Comparison of ENCODE assay signal across 8 cellular contexts in the genomic region with DNA sequence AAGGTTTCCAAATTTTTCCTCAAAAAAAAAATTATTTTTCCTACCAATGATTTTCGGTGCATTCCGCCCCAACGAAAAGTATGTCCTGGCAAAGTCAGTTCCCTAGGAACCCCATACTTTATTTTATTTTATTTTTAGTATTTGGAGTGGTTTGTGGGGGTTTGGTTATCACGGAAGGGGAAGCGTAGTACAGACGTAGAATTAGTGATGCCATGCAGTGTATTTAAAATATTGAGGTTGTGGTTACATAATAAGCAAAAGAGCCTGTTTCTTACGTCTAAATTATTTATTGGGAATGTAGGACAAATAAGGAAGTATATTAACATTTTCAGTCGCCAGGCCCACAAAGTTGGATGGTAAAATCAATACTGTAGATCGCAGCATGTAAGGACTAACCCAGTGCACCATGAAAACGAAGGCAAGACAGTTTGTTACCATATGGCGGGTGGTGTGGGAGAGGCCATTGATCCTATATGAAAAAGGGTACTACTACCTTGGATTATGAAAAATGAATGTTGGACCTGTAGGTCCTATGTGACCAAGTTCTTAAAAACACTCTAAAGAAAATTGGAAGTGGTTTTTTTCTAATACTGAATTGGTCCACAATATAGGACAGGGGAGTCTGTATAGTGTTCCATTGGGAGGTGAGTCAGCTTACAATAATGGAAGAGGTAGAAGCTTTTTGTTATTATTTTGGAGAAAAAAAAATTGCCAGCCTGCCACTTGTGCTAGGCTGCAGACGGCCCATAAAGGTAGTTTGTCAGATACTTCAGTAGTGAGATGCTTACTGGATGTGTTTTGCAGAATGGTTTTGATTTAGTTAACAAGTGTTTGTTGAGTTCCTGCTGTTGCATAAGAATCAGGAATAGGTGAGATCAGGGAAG. TPM values are rescaled to one million over a fixed set of nuclear protein-coding genes. Genes with fewer than 3 reads are reported as not detected.
DNase-seq lines count a peak whose midpoint lies in the region; ATAC-seq and TF ChIP-seq lines count a peak whose summit lies in the region.

No MANE protein-coding gene starts in this region.

- no peaks in the 10 kb centered on the region for H3K4me1 ChIP-seq in uterus

- H3K27ac Mint-ChIP-seq in MCF 10A (ENCODE audit: low read depth, unreplicated experiment), result peak overlapping the region; percentile 98

- peak overlapping the region; percentile 95 to 96 for H3K27ac ChIP-seq in uterus

- intact Hi-C loops in MCF 10A (cut with micrococcal nuclease), result loop anchor here (2.0 to 10.0 kb wide), 9 partner anchors 67 to 753 kb away; a partner anchor contains a TSS
- intact Hi-C loops in uterus (cut with DNase I; ENCODE audit: low total_unique reads), result no loop called here

- CTCF ChIA-PET in MCF 10A (lab: Yijun Ruan, JAX), result interaction anchor here (0.6 to 0.7 kb wide), 3 partner anchors 98 to 252 kb away, joined by 3 to 4 read pairs (median 3); no protein-coding TSS in a partner anchor

- H3K4me3 ChIP-seq in GM12875 (ENCODE audit: low read depth, low read length) (peak overlapping the region; percentile 71), uterus (peak overlapping the region; percentile 77 to 78)

- peaks cover 24% of the 10 kb centered on the region for H3K4me1 Mint-ChIP-seq in MCF 10A (ENCODE audit: insufficient read depth, unreplicated experiment)

- H3K27me3 ChIP-seq in uterus, result no peaks in the 10 kb centered on the region

- DNase-seq in NCI-H82 (lab: John Stamatoyannopoulos, UW) (peak; percentile 61), MCF 10A (ENCODE audit: unreplicated experiment) (peak; percentile 14), lung microvascular endothelial cell (ENCODE audit: low read depth in 2 of 2) (peak; percentile 21 to 33), uterus (no peak), NCI-H128 (lab: John Stamatoyannopoulos, UW; ENCODE audit: unreplicated experiment) (no peak)
- DNase-seq in stimulated activated naive CD4-positive, alpha-beta T cell treated with Interleukin-2 at 50 U/mL for 16 hours (lab: John Stamatoyannopoulos, UW), result no peak

- H3K9me3 ChIP-seq in uterus, result peaks cover 0 to 6% of the 10 kb centered on the region in 2 donors

- POLR2A ChIA-PET in MCF 10A (lab: Yijun Ruan, JAX), result interaction anchor here (0.6 to 3.0 kb wide), 22 partner anchors 11 to 1369 kb away, joined by 3 to 21 read pairs (median 4); a partner anchor contains a TSS

- no peaks in the 10 kb centered on the region for H3K27me3 Mint-ChIP-seq in MCF 10A (ENCODE audit: insufficient read depth, unreplicated experiment)

- H3K9me3 Mint-ChIP-seq in MCF 10A (ENCODE audit: unreplicated experiment), result no peaks in the 10 kb centered on the region

- TF ChIP-seq CTCF in GM12875 (IDR thresholded peaks at IDR 0.05; ENCODE audit: borderline replicate concordance, insufficient read depth, low read depth, low read length) (no peak), MCF 10A (IDR thresholded peaks at IDR 0.05; ENCODE audit: unreplicated experiment) (no peak), uterus (IDR thresholded peaks at IDR 0.05) (no peak)

- ATAC-seq in HG03135 (IDR thresholded peaks at IDR 0.05; ENCODE audit: unreplicated experiment), result no peak

- BruUV-seq in MCF 10A (replicated peaks; lab: Mats Ljungman, UMichigan), result TSS peak; percentile 58

- no peak for TF ChIP-seq POLR2A in uterus (IDR thresholded peaks at IDR 0.05)

- peaks cover 17% of the 10 kb centered on the region for H3K36me3 Mint-ChIP-seq in MCF 10A (ENCODE audit: insufficient read depth, unreplicated experiment)

- H3K4me3 Mint-ChIP-seq in MCF 10A (ENCODE audit: unreplicated experiment), result peak overlapping the region; percentile 92

- no peaks in the 10 kb centered on the region for H3K36me3 ChIP-seq in uterus

RNA-seq across cellular contexts. Expression of a gene that starts 0.7 kb away (rescaled TPM):
- total RNA-seq in MCF 10A (2022), result 29.6 and 31.0 TPM in 2 replicates
- total RNA-seq in lung microvascular endothelial cell, result 10.7 and 12.1 TPM in 2 replicates
- 10 to 100 TPM; 22.6 to 98.1 (median 71.5) TPM for total RNA-seq in uterus

RNA-seq across cellular contexts. Expression of a gene that starts 1.0 kb away (rescaled TPM):
- total RNA-seq in MCF 10A (2022), result 5.8 and 6.4 TPM in 2 replicates
- 0.99 and 2.2 TPM in 2 replicates for total RNA-seq in lung microvascular endothelial cell
- 10 to 100 TPM in 2 of 4 donors, 1 to 10 TPM in 2; 2.6 to 15.7 (median 9.9) TPM for total RNA-seq in uterus

Comparison
In these comparisons a context has a peak if more than half of its experiments do, and no peak if none do; other contexts are left out.
1. DNase-seq: peak in NCI-H82 (single experiment), MCF 10A (single experiment) and lung microvascular endothelial cell (2 of 2); none in uterus (0 of 2), stimulated activated naive CD4-positive, alpha-beta T cell treated with Interleukin-2 at 50 U/mL for 16 hours (single experiment) and NCI-H128 (single experiment).